In genomic region chr3:194109192-194109863, GRCh38 we compare ENCODE assay signal across 1 cellular context.
TF ChIP-seq lines count a peak whose summit lies in the region.

No MANE protein-coding gene starts in this region.

TF ChIP-seq in GM23338, 12 proteins besides CTCF, POLR2A, EP300 and RAD21 (continued from another document):
- TF ChIP-seq ZNF462 (CRISPR knock-in tag; IDR thresholded peaks at IDR 0.05) (no peak), CREB1 (CRISPR knock-in tag; IDR thresholded peaks at IDR 0.05; ENCODE audit: low read depth) (no peak), NANOG (IDR thresholded peaks at IDR 0.05; ENCODE audit: borderline replicate concordance) (no peak), STAT1 (IDR thresholded peaks at IDR 0.05; ENCODE audit: unreplicated experiment) (no peak)
